ENCODE assay signal across 11 cellular contexts in the genomic region with DNA sequence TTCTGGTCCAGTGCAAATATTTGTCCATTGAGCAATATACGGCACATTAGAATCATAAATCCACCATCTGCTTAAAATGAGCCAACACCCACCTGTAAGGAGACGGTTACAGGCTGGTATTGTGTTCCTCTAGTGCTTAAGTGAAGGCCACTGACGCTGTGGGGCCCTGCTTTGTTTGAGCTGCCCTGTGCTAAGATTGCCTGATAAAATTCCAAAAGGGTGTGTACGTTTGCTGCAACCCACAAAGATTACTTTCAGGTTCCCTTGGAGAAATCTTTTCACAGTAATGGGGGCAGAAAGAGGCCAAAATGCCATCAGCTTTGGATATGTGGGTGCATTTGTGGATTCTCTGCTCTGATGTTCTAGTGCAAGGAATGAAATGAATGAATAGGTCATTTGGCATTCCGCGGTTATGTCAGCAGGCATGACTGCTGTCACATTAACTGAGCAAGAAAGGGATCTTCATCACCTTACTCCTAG. TPM values are rescaled to one million over a fixed set of nuclear protein-coding genes. Genes with fewer than 3 reads are reported as not detected.
A peak's percentile ranks its signal among the peaks of the same experiment; 100 is the strongest.
DNase-seq lines count a peak whose midpoint lies in the region; ATAC-seq and TF ChIP-seq lines count a peak whose summit lies in the region.
"Had no signal": no experiment of that assay in that cellular context is flagged by ENCODE, and none has a peak within 500 bp of the region (broad histone marks: within the 10 kb centered on the region; RNA-seq: fewer than 3 reads in every experiment).

No MANE protein-coding gene starts in this region.

- H2AFZ ChIP-seq in PC-9 = peak overlapping the region; percentile 36; the same call in 1 of the 2 replicates

- 0 out of 2 replicates have a peak, but pooled peaks cover 5% of the 10 kb centered on the region for H3K36me3 ChIP-seq in PC-9 (ENCODE audit: low read depth)
- H3K36me3 ChIP-seq in upper lobe of right lung = no peaks in the 10 kb centered on the region

- TF ChIP-seq CTCF in PC-9 (conservative IDR thresholded peaks at IDR 0.05) = no peak
- no peak for TF ChIP-seq CTCF in upper lobe of right lung (IDR thresholded peaks at IDR 0.05)

- H3K79me2 ChIP-seq in PC-9 (ENCODE audit: low read depth) = no peaks in the 10 kb centered on the region

- H3K27ac ChIP-seq in PC-9 (peak overlapping the region; percentile 87), upper lobe of right lung (peak overlapping the region; percentile 63)

- no peaks in the 10 kb centered on the region for H3K4me1 Mint-ChIP-seq in stimulated activated effector memory CD8-positive, alpha-beta T cell treated with anti-CD3 and anti-CD28 coated beads, Interleukin-12 subunit alpha, Interleukin-12 subunit beta, amount 100 ng/mL, for 72 hours
- peaks cover 0 to 5% of the 10 kb centered on the region in 2 donors for H3K4me1 Mint-ChIP-seq in natural killer cell treated with Interleukin-12 subunit alpha and Interleukin-12 subunit beta and Interleukin-15 and Interleukin-18, amount 100 ng/mL, for 72 hours (ENCODE audit: low read depth in 2 of 2)

- no peaks in the 10 kb centered on the region for H3K36me3 Mint-ChIP-seq in stimulated activated effector memory CD8-positive, alpha-beta T cell treated with anti-CD3 and anti-CD28 coated beads, Interleukin-12 subunit alpha, Interleukin-12 subunit beta, amount 100 ng/mL, for 72 hours
- no peaks in the 10 kb centered on the region for H3K36me3 Mint-ChIP-seq in natural killer cell treated with Interleukin-12 subunit alpha and Interleukin-12 subunit beta and Interleukin-15 and Interleukin-18, amount 100 ng/mL, for 72 hours

- peak overlapping the region; percentile 39; the same call in 1 of the 2 replicates for H3K4me3 ChIP-seq in PC-9
- no peak overlapping the region for H3K4me3 ChIP-seq in upper lobe of right lung
- H3K4me3 ChIP-seq: GM12878 had no signal

- ATAC-seq in upper lobe of right lung (peak; percentile 97), left ventricle myocardium superior (no peak)
- ATAC-seq in stimulated activated effector memory CD8-positive, alpha-beta T cell treated with anti-CD3 and anti-CD28 coated beads, Interleukin-12 subunit alpha, Interleukin-12 subunit beta, amount 100 ng/mL, for 72 hours = no peak
- no peak for ATAC-seq in natural killer cell treated with Interleukin-12 subunit alpha and Interleukin-12 subunit beta and Interleukin-15 and Interleukin-18, amount 100 ng/mL, for 72 hours
- ATAC-seq: GM12878 had no signal

- intact Hi-C loops in PC-9 (cut with micrococcal nuclease; ENCODE audit: unreplicated experiment) = loop anchor here (1.0 to 5.0 kb wide), 5 partner anchors 42 to 135 kb away; a partner anchor contains a TSS
- intact Hi-C loops in upper lobe of right lung (cut with DNase I) = no loop called here
- intact Hi-C loops in left ventricle myocardium superior (cut with micrococcal nuclease) = no loop called here

- H3K27me3 ChIP-seq in PC-9 (ENCODE audit: insufficient read depth, low read depth) = no peaks in the 10 kb centered on the region
- no peaks in the 10 kb centered on the region for H3K27me3 ChIP-seq in upper lobe of right lung

- H3K27ac Mint-ChIP-seq in stimulated activated effector memory CD8-positive, alpha-beta T cell treated with anti-CD3 and anti-CD28 coated beads, Interleukin-12 subunit alpha, Interleukin-12 subunit beta, amount 100 ng/mL, for 72 hours = no peak overlapping the region
- no peak overlapping the region for H3K27ac Mint-ChIP-seq in natural killer cell treated with Interleukin-12 subunit alpha and Interleukin-12 subunit beta and Interleukin-15 and Interleukin-18, amount 100 ng/mL, for 72 hours

- POLR2A ChIA-PET in PC-9 (lab: Charles Lee; ENCODE audit: unreplicated experiment) = interaction anchor here (0.6 to 0.7 kb wide), 5 partner anchors 36 to 525 kb away, joined by 3 to 7 read pairs (median 4); a partner anchor contains a TSS

- no peaks in the 10 kb centered on the region for H3K9me3 Mint-ChIP-seq in stimulated activated effector memory CD8-positive, alpha-beta T cell treated with anti-CD3 and anti-CD28 coated beads, Interleukin-12 subunit alpha, Interleukin-12 subunit beta, amount 100 ng/mL, for 72 hours
- no peaks in the 10 kb centered on the region for H3K9me3 Mint-ChIP-seq in natural killer cell treated with Interleukin-12 subunit alpha and Interleukin-12 subunit beta and Interleukin-15 and Interleukin-18, amount 100 ng/mL, for 72 hours

- H3K9me3 ChIP-seq in PC-9 (ENCODE audit: insufficient read depth, low read depth) = peaks cover 23% of the 10 kb centered on the region; the same call in 1 of the 2 replicates
- H3K9me3 ChIP-seq in upper lobe of right lung = no peaks in the 10 kb centered on the region

- peaks cover 59% of the 10 kb centered on the region for H3K4me1 ChIP-seq in PC-9 (replicated peaks; ENCODE audit: insufficient read depth)
- no peaks in the 10 kb centered on the region for H3K4me1 ChIP-seq in upper lobe of right lung

- no peaks in the 10 kb centered on the region for H3K9me2 ChIP-seq in PC-9 (ENCODE audit: insufficient read depth)

- BruUV-seq in PC-9 (replicated peaks; lab: Mats Ljungman, UMichigan) = no TSS peak

- H4K20me1 ChIP-seq in PC-9 (ENCODE audit: insufficient read depth) = no peaks in the 10 kb centered on the region

- CTCF ChIA-PET in PC-9 (lab: Charles Lee) = interaction anchor here (0.9 to 1.7 kb wide), 2 partner anchors 46 to 75 kb away, joined by 3 to 4 read pairs; no protein-coding TSS in a partner anchor

- DNase-seq in NCI-H345 treated with DMSO at 0.1 percent for 48 hours (lab: John Stamatoyannopoulos, UW; ENCODE audit: unreplicated experiment) (peak; percentile 5), NCI-H345 (lab: John Stamatoyannopoulos, UW) (no peak), PC-9 (peak; percentile 90 to 100), iPS-NIHi7 (ENCODE audit: extremely low spot score) (peak; percentile 12), upper lobe of right lung (peak; percentile 73), left ventricle myocardium superior (no peak)
- DNase-seq in stimulated activated effector memory CD8-positive, alpha-beta T cell treated with anti-CD3 and anti-CD28 coated beads, Interleukin-12 subunit alpha, Interleukin-12 subunit beta, amount 100 ng/mL, for 72 hours (ENCODE audit: low spot score in 2 of 2) = no peak
- DNase-seq in natural killer cell treated with Interleukin-12 subunit alpha and Interleukin-12 subunit beta and Interleukin-15 and Interleukin-18, amount 100 ng/mL, for 72 hours (ENCODE audit: low spot score) = no peak
- DNase-seq: occipital lobe had no signal

- H3K27me3 Mint-ChIP-seq in natural killer cell treated with Interleukin-12 subunit alpha and Interleukin-12 subunit beta and Interleukin-15 and Interleukin-18, amount 100 ng/mL, for 72 hours = peaks cover 16 to 23% of the 10 kb centered on the region in 2 donors

- H3F3A ChIP-seq in PC-9 (ENCODE audit: insufficient read depth, low read depth) = peaks cover 36% of the 10 kb centered on the region

- no peak overlapping the region for H3K4me3 Mint-ChIP-seq in stimulated activated effector memory CD8-positive, alpha-beta T cell treated with anti-CD3 and anti-CD28 coated beads, Interleukin-12 subunit alpha, Interleukin-12 subunit beta, amount 100 ng/mL, for 72 hours
- no peak overlapping the region for H3K4me3 Mint-ChIP-seq in natural killer cell treated with Interleukin-12 subunit alpha and Interleukin-12 subunit beta and Interleukin-15 and Interleukin-18, amount 100 ng/mL, for 72 hours

- H3K4me2 ChIP-seq in PC-9 = peak overlapping the region; percentile 68

RNA-seq across cellular contexts. Expression of a gene that starts 34.4 kb away (rescaled TPM):
- 0.57 and 0.63 TPM in 2 replicates for total RNA-seq in PC-9 (2021)
- 37.2 TPM for total RNA-seq in upper lobe of right lung
- total RNA-seq in natural killer cell treated with Interleukin-12 subunit alpha and Interleukin-12 subunit beta and Interleukin-15 and Interleukin-18, amount 100 ng/mL, for 72 hours = not detected
- not detected for total RNA-seq in left ventricle myocardium superior
- total RNA-seq: glomerular endothelial cell, GM12878, occipital lobe had no signal

RNA-seq across cellular contexts. Expression of a gene that starts 42.6 kb away (rescaled TPM):
- total RNA-seq in PC-9 (2021) = 34.2 and 76.1 TPM in 2 replicates
- total RNA-seq in upper lobe of right lung = 66.3 TPM
- not detected for total RNA-seq in natural killer cell treated with Interleukin-12 subunit alpha and Interleukin-12 subunit beta and Interleukin-15 and Interleukin-18, amount 100 ng/mL, for 72 hours
- not detected for total RNA-seq in left ventricle myocardium superior
- total RNA-seq: glomerular endothelial cell had no signal

Comparison
In these comparisons a context has a peak if more than half of its experiments do, and no peak if none do; other contexts are left out.
1. DNase-seq: peak in NCI-H345 treated with DMSO at 0.1 percent for 48 hours (single experiment), PC-9 (2 of 2), iPS-NIHi7 (single experiment) and upper lobe of right lung (single experiment); none in NCI-H345 (single experiment), stimulated activated effector memory CD8-positive, alpha-beta T cell treated with anti-CD3 and anti-CD28 coated beads, Interleukin-12 subunit alpha, Interleukin-12 subunit beta, amount 100 ng/mL, for 72 hours (0 of 2), natural killer cell treated with Interleukin-12 subunit alpha and Interleukin-12 subunit beta and Interleukin-15 and Interleukin-18, amount 100 ng/mL, for 72 hours (single experiment) and left ventricle myocardium superior (single experiment).
2. RNA of a gene that starts 34.4 kb away (total RNA-seq): 37.2 TPM in upper lobe of right lung (single experiment); 0.57 to 0.63 TPM in PC-9, not detected in natural killer cell treated with Interleukin-12 subunit alpha and Interleukin-12 subunit beta and Interleukin-15 and Interleukin-18, amount 100 ng/mL, for 72 hours and not detected in left ventricle myocardium superior (single experiment); every median in the first group is over 10 times any median in the second.
3. RNA of a gene that starts 42.6 kb away (total RNA-seq): 34.2 to 76.1 TPM in PC-9 and 66.3 TPM in upper lobe of right lung (single experiment); not detected in natural killer cell treated with Interleukin-12 subunit alpha and Interleukin-12 subunit beta and Interleukin-15 and Interleukin-18, amount 100 ng/mL, for 72 hours and not detected in left ventricle myocardium superior (single experiment); every median in the first group is over 10 times any median in the second.